Comparison of ENCODE assay signal across 9 cellular contexts in the genomic region with DNA sequence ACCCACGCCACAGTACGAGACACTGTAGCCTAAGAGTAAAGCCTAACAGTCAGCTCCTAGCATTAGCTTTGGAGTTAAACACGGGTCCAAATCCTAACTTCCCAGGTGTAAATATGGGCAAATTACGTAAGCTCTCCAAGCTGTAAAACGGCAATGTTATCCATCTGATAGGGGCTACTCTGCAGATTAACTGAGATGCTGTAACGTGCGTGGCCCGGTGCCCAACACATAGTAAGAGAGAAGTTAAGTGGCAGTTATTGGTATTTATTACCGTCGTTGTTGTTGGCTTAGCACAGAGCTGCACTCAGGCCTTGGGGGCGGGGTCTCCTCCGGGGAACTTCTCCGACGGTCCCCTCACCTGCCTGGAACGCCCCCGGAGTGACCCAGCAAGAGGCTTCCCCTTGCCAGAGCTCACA. TPM values are rescaled to one million over a fixed set of nuclear protein-coding genes. Genes with fewer than 3 reads are reported as not detected.
A peak's percentile ranks its signal among the peaks of the same experiment; 100 is the strongest.
DNase-seq lines count a peak whose midpoint lies in the region; ATAC-seq, FAIRE-seq and TF ChIP-seq lines count a peak whose summit lies in the region.
"Had no signal": no experiment of that assay in that cellular context is flagged by ENCODE, and none has a peak within 500 bp of the region (broad histone marks: within the 10 kb centered on the region; RNA-seq: fewer than 3 reads in every experiment).

No MANE protein-coding gene starts in this region.

- peak overlapping the region; percentile 91 for H3K4me3 Mint-ChIP-seq in GM23338
- peak overlapping the region; percentile 68 for H3K4me3 Mint-ChIP-seq in glutamatergic neuron (ENCODE audit: unreplicated experiment)

- H3K9me3 ChIP-seq in small intestine (ENCODE audit: control insufficient read depth, low read depth): no peaks in the 10 kb centered on the region

- TF ChIP-seq CTCF in GM23338 (conservative IDR thresholded peaks at IDR 0.05; ENCODE audit: low read depth in 2 of 2): no peak
- no peak for TF ChIP-seq CTCF in VCaP (conservative IDR thresholded peaks at IDR 0.05)
- no peak for TF ChIP-seq CTCF in glutamatergic neuron (IDR thresholded peaks at IDR 0.05; ENCODE audit: partially characterized antibody, unreplicated experiment)

- H3K36me3 ChIP-seq in GM23338 (ENCODE audit: insufficient read depth): no peaks in the 10 kb centered on the region
- H3K36me3 ChIP-seq in small intestine (ENCODE audit: control insufficient read depth in 2 of 2, insufficient read depth in 2 of 2, low read length in 2 of 2): no peaks in the 10 kb centered on the region

- H3K4me3 ChIP-seq in GM23338 (peak overlapping the region; percentile 93), small intestine (ENCODE audit: low read depth in 1 of 2, low read length in 2 of 2) (peak overlapping the region; percentile 76 to 86)

- H3K4me1 ChIP-seq in GM23338 (ENCODE audit: insufficient read depth) (peaks cover 25% of the 10 kb centered on the region), small intestine (ENCODE audit: control insufficient read depth in 2 of 2, insufficient read depth in 1 of 2, low read depth in 1 of 2, low read length in 1 of 2) (peaks cover 3 to 13% of the 10 kb centered on the region in 2 donors)

- peak overlapping the region; percentile 89 for H3K4me2 ChIP-seq in GM23338

- H3K36me3 Mint-ChIP-seq in GM23338 (ENCODE audit: low read depth) (peaks cover 9% of the 10 kb centered on the region; the same call in 2 of the 3 replicates), glutamatergic neuron (ENCODE audit: unreplicated experiment) (no peaks in the 10 kb centered on the region)

- H4K20me1 ChIP-seq in GM23338 (replicated peaks; ENCODE audit: insufficient read depth): no peaks in the 10 kb centered on the region

- no peaks in the 10 kb centered on the region for H3K9me2 ChIP-seq in GM23338 (ENCODE audit: insufficient read depth)

- no peak for TF ChIP-seq POLR2A in GM12892 (IDR thresholded peaks at IDR 0.05; ENCODE audit: low read depth, low read length)

- peaks cover 33% of the 10 kb centered on the region for H3K4me1 Mint-ChIP-seq in GM23338
- H3K4me1 Mint-ChIP-seq in glutamatergic neuron (ENCODE audit: low read depth, unreplicated experiment): peaks cover 20% of the 10 kb centered on the region

- H3K27ac Mint-ChIP-seq in GM23338 (peak overlapping the region; percentile 97), glutamatergic neuron (ENCODE audit: unreplicated experiment) (peak overlapping the region; percentile 63)

- H3K9me3 Mint-ChIP-seq in GM23338: no peaks in the 10 kb centered on the region; the same call in 1 of the 3 replicates
- H3K9me3 Mint-ChIP-seq in glutamatergic neuron (ENCODE audit: unreplicated experiment): peaks cover 7% of the 10 kb centered on the region

- H3K79me2 ChIP-seq in GM23338 (replicated peaks; ENCODE audit: insufficient read depth): peaks cover 16% of the 10 kb centered on the region

- ATAC-seq in GM23338: peak; percentile 31

- WGBS in small intestine, 3 donors: 0 to 2% (median 1%) methylated on average over 16 of the region's 16 CpGs

- H2AFZ ChIP-seq in GM23338: peak overlapping the region; percentile 100

- no peak for FAIRE-seq in small intestine (lab: Jason Lieb, UNC)
- FAIRE-seq in GM12892 (lab: Jason Lieb, UNC): no peak

- H3K27me3 ChIP-seq in GM23338 (ENCODE audit: insufficient read depth) (peaks cover 38% of the 10 kb centered on the region), small intestine (ENCODE audit: control insufficient read depth in 2 of 2, insufficient read depth in 2 of 2, low read length in 2 of 2) (no peaks in the 10 kb centered on the region)

- peaks cover 4% of the 10 kb centered on the region for H3F3A ChIP-seq in GM23338 (replicated peaks; ENCODE audit: low read depth)

- H3K27ac ChIP-seq in GM23338 (ENCODE audit: low read depth) (peak overlapping the region; percentile 88), VCaP (peak overlapping the region; percentile 80), small intestine (ENCODE audit: low read depth in 1 of 2, low read length in 1 of 2) (peak overlapping the region; percentile 47 to 91)

- H3K27me3 Mint-ChIP-seq in GM23338 (ENCODE audit: insufficient read depth, low read depth, poor library complexity) (peaks cover 36% of the 10 kb centered on the region), glutamatergic neuron (ENCODE audit: unreplicated experiment) (peaks cover 11% of the 10 kb centered on the region)

- no peak for DNase-seq in GM23338 (ENCODE audit: low spot score)
- DNase-seq in glutamatergic neuron: no peak
- no peak for DNase-seq in small intestine
- no peak for DNase-seq in cerebellum (ENCODE audit: low spot score)
- DNase-seq in activated CD4-positive, CD25-positive, alpha-beta regulatory T cell (lab: John Stamatoyannopoulos, UW): no peak
- DNase-seq in GM12892 (ENCODE audit: insufficient read length): no peak
- no peak for DNase-seq in NCI-H2227 (lab: John Stamatoyannopoulos, UW; ENCODE audit: unreplicated experiment)

TF ChIP-seq in GM23338, 12 proteins besides CTCF, POLR2A, EP300 and RAD21 (continues in another document):
- TF ChIP-seq EZH2 (IDR thresholded peaks at IDR 0.05; ENCODE audit: low read depth, unreplicated experiment) (no peak), STAT1 (IDR thresholded peaks at IDR 0.05; ENCODE audit: unreplicated experiment) (no peak), ZNF331 (CRISPR knock-in tag; IDR thresholded peaks at IDR 0.05; ENCODE audit: low read depth) (no peak), ZNF114 (CRISPR knock-in tag; IDR thresholded peaks at IDR 0.05) (no peak), EZH2phosphoT487 (IDR thresholded peaks at IDR 0.05; ENCODE audit: unreplicated experiment) (no peak)

RNA-seq across cellular contexts. Expression of gene TRAPPC3, which starts 0.5 kb away (rescaled TPM):
- 55.8 and 55.9 TPM in 2 replicates for total RNA-seq in GM23338 (2014; rRNA removed; shearing (Covaris generic))
- polyA plus RNA-seq in GM23338 (2016; fragmentation: Nextera tagmentation; extraction: Ambion mirVana): 45.2 and 45.6 TPM in 2 replicates
- total RNA-seq in glutamatergic neuron (ENCODE audit: unreplicated experiment): 30.0 TPM
- 10 to 100 TPM; 70.7 to 90.5 (median 72.5) TPM for polyA plus RNA-seq in small intestine
- 33.7 TPM for total RNA-seq in cerebellum
- 49.4 TPM for polyA plus RNA-seq in GM12892 (2012; ENCODE audit: missing spikeins)

RNA-seq across cellular contexts. Expression of gene MAP7D1, which starts 7.1 kb away (rescaled TPM):
- total RNA-seq in GM23338 (2014; rRNA removed; shearing (Covaris generic)): 37.4 and 59.8 TPM in 2 replicates
- 13.8 and 14.7 TPM in 2 replicates for polyA plus RNA-seq in GM23338 (2016; fragmentation: Nextera tagmentation; extraction: Ambion mirVana)
- total RNA-seq in glutamatergic neuron (ENCODE audit: unreplicated experiment): 152 TPM
- 10 to 100 TPM; 37.4 to 58.6 (median 47.9) TPM for polyA plus RNA-seq in small intestine
- total RNA-seq in cerebellum: 47.5 TPM
- 30.7 TPM for polyA plus RNA-seq in GM12892 (2012; ENCODE audit: missing spikeins)

RNA-seq across cellular contexts. Expression of gene COL8A2, which starts 23.8 kb away (rescaled TPM):
- 4.9 and 5.0 TPM in 2 replicates for total RNA-seq in GM23338 (2014; rRNA removed; shearing (Covaris generic))
- polyA plus RNA-seq in GM23338 (2016; fragmentation: Nextera tagmentation; extraction: Ambion mirVana): 0.77 and 0.95 TPM in 2 replicates
- not detected for total RNA-seq in glutamatergic neuron (ENCODE audit: unreplicated experiment)
- polyA plus RNA-seq in small intestine: 1 to 10 TPM in 1 of 3 donors, under 1 TPM in 1, not detected in 1; 0.27 to 1.3 TPM
- total RNA-seq in cerebellum: 1.2 TPM
- polyA plus RNA-seq in GM12892 (2012; ENCODE audit: missing spikeins): 0.15 TPM
- total RNA-seq: T-helper 2 cell treated with Interferon-gamma antibody and Interleukin-4, amounts not matched to agents 100 ng/mL and 5 ng/mL, for 36 hours had no signal
